Comparison of ENCODE assay signal across 13 cellular contexts in the genomic region with DNA sequence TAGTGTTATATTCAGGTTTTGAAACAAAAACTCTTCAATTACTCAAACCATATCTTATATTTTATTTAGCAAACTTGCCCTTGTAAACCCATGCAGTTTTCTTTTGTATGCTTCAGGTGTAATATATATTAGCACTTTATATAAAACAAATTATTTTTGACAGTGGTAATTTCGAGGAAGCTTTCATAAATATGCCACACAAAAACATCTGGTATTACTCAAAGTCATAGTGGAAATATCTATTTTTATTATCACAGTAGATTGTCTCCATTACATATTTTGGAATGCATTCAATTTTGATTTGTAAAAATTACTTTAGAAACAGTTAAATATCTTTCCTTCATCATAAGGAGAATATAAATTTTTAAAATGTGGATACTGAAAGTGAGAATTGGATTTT.
DNase-seq lines count a peak whose midpoint lies in the region; TF ChIP-seq lines count a peak whose summit lies in the region.
"Had no signal": no experiment of that assay in that cellular context is flagged by ENCODE, and none has a peak within 500 bp of the region (broad histone marks: within the 10 kb centered on the region; RNA-seq: fewer than 3 reads in every experiment).

No MANE protein-coding gene starts in this region.

- H3K4me2 ChIP-seq in OCI-LY1 (ENCODE audit: low read length) (peak overlapping the region; percentile 62), SK-N-SH (no peak overlapping the region)

- H3K9ac ChIP-seq in OCI-LY1 (ENCODE audit: low read length) (peak overlapping the region; percentile 65), SK-N-SH (peak overlapping the region; percentile 5; the same call in 1 of the 2 replicates)
- H3K9ac ChIP-seq: GM23248 had no signal

- WGBS in SK-N-SH (ENCODE audit: low lambda C conversion rate), result 0% methylated on average over 1 of the region's 1 CpG
- WGBS in sigmoid colon, 2 donors, result 14 to 39% methylated on average over 1 of the region's 1 CpG
- WGBS in thyroid gland, 2 donors, result 66 to 72% methylated on average over 1 of the region's 1 CpG

- H3K79me2 ChIP-seq in OCI-LY1 (ENCODE audit: insufficient read depth, low read length), result no peaks in the 10 kb centered on the region
- no peaks in the 10 kb centered on the region for H3K79me2 ChIP-seq in SK-N-SH (ENCODE audit: insufficient read depth)

- H3K36me3 ChIP-seq in OCI-LY1 (ENCODE audit: insufficient read depth, low read length) (no peaks in the 10 kb centered on the region), SK-N-SH (replicated peaks in 1 of 2; ENCODE audit: control insufficient read depth in 1 of 2, insufficient read depth in 2 of 2, low read length in 1 of 2) (no peaks in the 10 kb centered on the region), sigmoid colon (no peaks in the 10 kb centered on the region), thyroid gland (no peaks in the 10 kb centered on the region)
- H3K36me3 ChIP-seq: BE2C had no signal

- H3K4me1 ChIP-seq in OCI-LY1 (ENCODE audit: insufficient read depth, low read length, severe bottlenecking) (peaks cover 71% of the 10 kb centered on the region), SK-N-SH (ENCODE audit: control insufficient read depth in 1 of 2, insufficient read depth in 2 of 2, low read depth in 1 of 2, low read length in 1 of 2) (peaks cover 9 to 13% of the 10 kb centered on the region in 2 experiments), sigmoid colon (peaks cover 0 to 53% (median 45%) of the 10 kb centered on the region in 4 donors), thyroid gland (peaks cover 4 to 5% of the 10 kb centered on the region in 2 donors)
- H3K4me1 ChIP-seq: BE2C had no signal

- DNase-seq in SK-N-SH, result no peak
- peak; percentile 2 for DNase-seq in fibroblast of the aortic adventitia (ENCODE audit: low read depth)
- DNase-seq in sigmoid colon, result no peak
- DNase-seq in thyroid gland, result no peak
- no peak for DNase-seq in glomerular visceral epithelial cell (ENCODE audit: extremely low spot score)
- DNase-seq in stimulated activated CD8-positive, alpha-beta memory T cell treated with anti-CD3 and anti-CD28 coated beads, Interleukin-4, amount 100 ng/mL, for 48 hours, result no peak
- DNase-seq: ACHN; BE2C; CD4-positive, alpha-beta memory T cell; DMS79 had no signal

- TF ChIP-seq POLR2A in sigmoid colon (IDR thresholded peaks at IDR 0.05) (no peak), thyroid gland (IDR thresholded peaks at IDR 0.05) (no peak)

- no peaks in the 10 kb centered on the region for H3K27me3 ChIP-seq in OCI-LY1 (ENCODE audit: insufficient read depth, low read length)
- H3K27me3 ChIP-seq in SK-N-SH (ENCODE audit: insufficient read depth), result no peaks in the 10 kb centered on the region
- H3K27me3 ChIP-seq in sigmoid colon, result no peaks in the 10 kb centered on the region
- no peaks in the 10 kb centered on the region for H3K27me3 ChIP-seq in thyroid gland
- H3K27me3 ChIP-seq: BE2C had no signal

- POLR2A ChIA-PET in SK-N-SH (lab: Yijun Ruan, JAX), result no interaction called here

- H3K9me3 ChIP-seq in OCI-LY1 (ENCODE audit: low read length), result no peaks in the 10 kb centered on the region
- H3K9me3 ChIP-seq in SK-N-SH, result no peaks in the 10 kb centered on the region
- H3K9me3 ChIP-seq in sigmoid colon, result no peaks in the 10 kb centered on the region
- no peaks in the 10 kb centered on the region for H3K9me3 ChIP-seq in thyroid gland
- H3K9me3 ChIP-seq: BE2C had no signal

- H2AFZ ChIP-seq in OCI-LY1 (ENCODE audit: low read length) (no peak overlapping the region), SK-N-SH (ENCODE audit: low read depth) (no peak overlapping the region)

- H3K9me2 ChIP-seq in OCI-LY1 (ENCODE audit: low read depth, low read length) (no peaks in the 10 kb centered on the region), SK-N-SH (no peaks in the 10 kb centered on the region)

- H4K20me1 ChIP-seq in OCI-LY1 (ENCODE audit: insufficient read depth, low read length), result no peaks in the 10 kb centered on the region
- H4K20me1 ChIP-seq in SK-N-SH (ENCODE audit: insufficient read depth), result no peaks in the 10 kb centered on the region

- H3F3A ChIP-seq in OCI-LY1 (ENCODE audit: insufficient read depth, low read length) (no peaks in the 10 kb centered on the region), SK-N-SH (replicated peaks; ENCODE audit: insufficient read depth) (no peaks in the 10 kb centered on the region)

- peak overlapping the region; percentile 99 for H3K27ac ChIP-seq in OCI-LY1 (ENCODE audit: low read depth, low read length, poor library complexity, severe bottlenecking)
- peak overlapping the region; percentile 33 to 48; a peak in 2 of 4 replicates for H3K27ac ChIP-seq in SK-N-SH (ENCODE audit: low read depth in 2 of 2, low read length in 1 of 2)
- peak overlapping the region in 3 of 4 donors; percentile 37 to 75 (median 47) for H3K27ac ChIP-seq in sigmoid colon
- H3K27ac ChIP-seq in thyroid gland, result no peak overlapping the region
- H3K27ac ChIP-seq: GM23248 had no signal

- TF ChIP-seq RAD21 in SK-N-SH (IDR thresholded peaks at IDR 0.05; ENCODE audit: low read length), result no peak

- intact Hi-C loops in sigmoid colon (cut with DNase I), result no loop called here
- intact Hi-C loops in thyroid gland (cut with DNase I), result no loop called here

- H3K4me3 ChIP-seq in OCI-LY1 (ENCODE audit: low read depth, low read length, poor library complexity, severe bottlenecking), result no peak overlapping the region
- no peak overlapping the region for H3K4me3 ChIP-seq in SK-N-SH (ENCODE audit: low read depth in 2 of 2, low read length in 1 of 2)
- no peak overlapping the region for H3K4me3 ChIP-seq in fibroblast of the aortic adventitia (ENCODE audit: low read depth, low read length)
- no peak overlapping the region for H3K4me3 ChIP-seq in sigmoid colon
- H3K4me3 ChIP-seq in thyroid gland (replicated peaks in 1 of 3), result no peak overlapping the region
- H3K4me3 ChIP-seq: GM12878, GM23248 had no signal

- CTCF ChIA-PET in SK-N-SH (lab: Yijun Ruan, JAX), result no interaction called here

- TF ChIP-seq CTCF in OCI-LY1 (IDR thresholded peaks at IDR 0.05; ENCODE audit: low read length) (no peak), SK-N-SH (IDR thresholded peaks at IDR 0.05) (no peak), fibroblast of the aortic adventitia (IDR thresholded peaks at IDR 0.05; ENCODE audit: insufficient read depth, low read length) (no peak), sigmoid colon (IDR thresholded peaks at IDR 0.05) (no peak), thyroid gland (IDR thresholded peaks at IDR 0.05) (no peak)

- TF ChIP-seq EP300 in SK-N-SH (IDR thresholded peaks at IDR 0.05; ENCODE audit: borderline replicate concordance in 1 of 2, low read depth in 1 of 2, low read length in 1 of 2) (peak; percentile 30 to 56; a peak in 2 of 4 replicates), sigmoid colon (IDR thresholded peaks at IDR 0.05) (no peak)

TF ChIP-seq in SK-N-SH, 30 proteins besides CTCF, POLR2A, EP300 and RAD21 (continues in another document):
- TF ChIP-seq ELF1 (IDR thresholded peaks at IDR 0.05), result no peak
- no peak for TF ChIP-seq SIN3A (IDR thresholded peaks at IDR 0.05; ENCODE audit: borderline replicate concordance, low read depth, low read length)
- peak; percentile 50; the same call in 1 of the 2 replicates for TF ChIP-seq NFIC (IDR thresholded peaks at IDR 0.05; ENCODE audit: borderline replicate concordance)
- TF ChIP-seq MAX (IDR thresholded peaks at IDR 0.05; ENCODE audit: low read depth), result no peak
- no peak for TF ChIP-seq RFX5 (IDR thresholded peaks at IDR 0.05; ENCODE audit: low read length)
- no peak for TF ChIP-seq SMC3 (IDR thresholded peaks at IDR 0.05; ENCODE audit: low read depth, low read length)
- 0 out of 2 replicates have a peak, but pooled peaks have one; percentile 26 for TF ChIP-seq MEF2A (IDR thresholded peaks at IDR 0.05; ENCODE audit: borderline replicate concordance, low read depth)
- 0 out of 2 replicates have a peak, but pooled peaks have one; percentile 23 for TF ChIP-seq TEAD4 (IDR thresholded peaks at IDR 0.05; ENCODE audit: borderline replicate concordance, insufficient read depth)
- peak; percentile 58; the same call in 1 of the 2 replicates for TF ChIP-seq POLR2AphosphoS5 (IDR thresholded peaks at IDR 0.05; ENCODE audit: low read depth, low read length)
- no peak for TF ChIP-seq GATA2 (CRISPR knock-in tag; IDR thresholded peaks at IDR 0.05)
- no peak for TF ChIP-seq CHD2 (IDR thresholded peaks at IDR 0.05; ENCODE audit: low read length, partially characterized antibody)
- TF ChIP-seq TAF1 (IDR thresholded peaks at IDR 0.05; ENCODE audit: borderline replicate concordance, low read depth, low read length), result no peak
- TF ChIP-seq, protein P1, sequence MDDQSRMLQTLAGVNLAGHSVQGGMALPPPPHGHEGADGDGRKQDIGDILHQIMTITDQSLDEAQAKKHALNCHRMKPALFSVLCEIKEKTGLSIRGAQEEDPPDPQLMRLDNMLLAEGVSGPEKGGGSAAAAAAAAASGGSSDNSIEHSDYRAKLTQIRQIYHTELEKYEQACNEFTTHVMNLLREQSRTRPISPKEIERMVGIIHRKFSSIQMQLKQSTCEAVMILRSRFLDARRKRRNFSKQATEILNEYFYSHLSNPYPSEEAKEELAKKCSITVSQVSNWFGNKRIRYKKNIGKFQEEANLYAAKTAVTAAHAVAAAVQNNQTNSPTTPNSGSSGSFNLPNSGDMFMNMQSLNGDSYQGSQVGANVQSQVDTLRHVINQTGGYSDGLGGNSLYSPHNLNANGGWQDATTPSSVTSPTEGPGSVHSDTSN (IDR thresholded peaks at IDR 0.05), result peak; percentile 81
- TF ChIP-seq MXI1 (IDR thresholded peaks at IDR 0.05; ENCODE audit: low read depth, low read length), result no peak
- peak; percentile 89 for TF ChIP-seq TCF12 (IDR thresholded peaks at IDR 0.05)
- TF ChIP-seq NRF1 (IDR thresholded peaks at IDR 0.05; ENCODE audit: low read depth, low read length), result no peak
- TF ChIP-seq EZH2phosphoT487 (IDR thresholded peaks at IDR 0.05; ENCODE audit: borderline replicate concordance, low read depth), result no peak
- no peak for TF ChIP-seq RXRA (IDR thresholded peaks at IDR 0.05; ENCODE audit: borderline replicate concordance, low read depth)

Comparison
In these comparisons a context has a peak if more than half of its experiments do, and no peak if none do; other contexts are left out.
1. H3K27ac ChIP-seq: peak in OCI-LY1 (single experiment), SK-N-SH (2 of 2) and sigmoid colon (3 of 4); none in thyroid gland (0 of 3).